12 cellular contexts compared by ENCODE assay signal in genomic region chr3:50605901-50606326, GRCh38. TPM values are rescaled to one million over a fixed set of nuclear protein-coding genes. Genes with fewer than 3 reads are reported as not detected.
A peak's percentile ranks its signal among the peaks of the same experiment; 100 is the strongest.
DNase-seq lines count a peak whose midpoint lies in the region; ATAC-seq lines count a peak whose summit lies in the region.
"Had no signal": no experiment of that assay in that cellular context is flagged by ENCODE, and none has a peak within 500 bp of the region (broad histone marks: within the 10 kb centered on the region; RNA-seq: fewer than 3 reads in every experiment).

No MANE protein-coding gene starts in this region.

- H3K36me3 Mint-ChIP-seq in activated naive CD8-positive, alpha-beta T cell, result peaks cover 48% of the 10 kb centered on the region
- H3K36me3 Mint-ChIP-seq in naive thymus-derived CD4-positive, alpha-beta T cell, result peaks cover 31 to 75% (median 36%) of the 10 kb centered on the region in 5 donors

- H3K27me3 Mint-ChIP-seq in activated naive CD8-positive, alpha-beta T cell, result no peaks in the 10 kb centered on the region
- no peaks in the 10 kb centered on the region for H3K27me3 Mint-ChIP-seq in naive thymus-derived CD4-positive, alpha-beta T cell

- peaks cover 78 to 83% of the 10 kb centered on the region in 2 donors for H3K4me1 ChIP-seq in naive thymus-derived CD4-positive, alpha-beta T cell (ENCODE audit: control insufficient read depth in 2 of 2, insufficient read depth in 2 of 2, low read length in 2 of 2)

- H3K27ac ChIP-seq in naive thymus-derived CD4-positive, alpha-beta T cell (ENCODE audit: low read depth, low read length), result peak overlapping the region; percentile 93
- H3K27ac ChIP-seq: cardiac muscle cell, KMS-11 had no signal

- peak overlapping the region; percentile 100 for H3K27ac Mint-ChIP-seq in activated naive CD8-positive, alpha-beta T cell
- peak overlapping the region; percentile 78 to 96 (median 94) for H3K27ac Mint-ChIP-seq in naive thymus-derived CD4-positive, alpha-beta T cell

- H3K36me3 ChIP-seq in naive thymus-derived CD4-positive, alpha-beta T cell (ENCODE audit: control insufficient read depth in 2 of 3, insufficient read depth in 3 of 3, low read length in 3 of 3), result peaks cover 18 to 74% (median 25%) of the 10 kb centered on the region in 3 experiments

- POLR2A ChIA-PET in naive thymus-derived CD4-positive, alpha-beta T cell (lab: Charles Lee), result interaction anchor here (1.4 to 25.1 kb wide), 3 partner anchors 16 to 269 kb away, joined by 4 to 730 read pairs (median 410); partner anchors contain the start of genes C3orf18 and HEMK1

- intact Hi-C loops in naive thymus-derived CD4-positive, alpha-beta T cell (cut with micrococcal nuclease), result no loop called here

- no peaks in the 10 kb centered on the region for H3K9me3 ChIP-seq in naive thymus-derived CD4-positive, alpha-beta T cell (ENCODE audit: control insufficient read depth in 2 of 3, low read length in 3 of 3)

- ATAC-seq in naive thymus-derived CD4-positive, alpha-beta T cell, result no peak
- ATAC-seq in GM18498 (IDR thresholded peaks at IDR 0.05; ENCODE audit: unreplicated experiment) (no peak), HG02884 (IDR thresholded peaks at IDR 0.05; ENCODE audit: unreplicated experiment) (no peak)

- no peaks in the 10 kb centered on the region for H3K9me3 Mint-ChIP-seq in activated naive CD8-positive, alpha-beta T cell (ENCODE audit: low read depth)
- H3K9me3 Mint-ChIP-seq in naive thymus-derived CD4-positive, alpha-beta T cell, result no peaks in the 10 kb centered on the region

- CTCF ChIA-PET in naive thymus-derived CD4-positive, alpha-beta T cell (lab: Charles Lee), result interaction anchor here (3.6 to 13.9 kb wide), 3 partner anchors 9 to 32 kb away, joined by 16 to 578 read pairs (median 268); partner anchors contain the start of genes C3orf18 and HEMK1

- DNase-seq in stimulated activated CD4-positive, alpha-beta T cell treated with anti-CD3 and anti-CD28 coated beads, Interleukin-15, amount 100 ng/mL, for 24 hours, result peak; percentile 44
- no peak for DNase-seq in stimulated activated CD4-positive, alpha-beta T cell treated with anti-CD3 and anti-CD28 coated beads, Interleukin-2, amount 100 ng/mL, for 48 hours
- DNase-seq in naive thymus-derived CD4-positive, alpha-beta T cell, result no peak
- no peak for DNase-seq in GOT3 (lab: John Stamatoyannopoulos, UW)
- no peak for DNase-seq in HPDE6-E6E7 (ENCODE audit: extremely low spot score)
- DNase-seq: NCI-H524 treated with DMSO at 0.1 percent for 48 hours; stimulated activated naive CD4-positive, alpha-beta T cell treated with Interleukin-2 at 50 U/mL for 16 hours had no signal

- peak overlapping the region; percentile 97 for H3K4me3 Mint-ChIP-seq in activated naive CD8-positive, alpha-beta T cell
- peak overlapping the region; percentile 83 to 98 (median 92) for H3K4me3 Mint-ChIP-seq in naive thymus-derived CD4-positive, alpha-beta T cell

- H3K4me1 Mint-ChIP-seq in activated naive CD8-positive, alpha-beta T cell (ENCODE audit: low read depth), result peaks cover 71% of the 10 kb centered on the region
- peaks cover 67 to 99% (median 83%) of the 10 kb centered on the region in 7 donors for H3K4me1 Mint-ChIP-seq in naive thymus-derived CD4-positive, alpha-beta T cell

- H3K4me3 ChIP-seq in naive thymus-derived CD4-positive, alpha-beta T cell (ENCODE audit: low read length), result peak overlapping the region; percentile 93
- H3K4me3 ChIP-seq: cardiac muscle cell had no signal

- no peaks in the 10 kb centered on the region for H3K27me3 ChIP-seq in naive thymus-derived CD4-positive, alpha-beta T cell (ENCODE audit: control insufficient read depth in 2 of 2, insufficient read depth in 2 of 2, low read length in 2 of 2)
- H3K27me3 ChIP-seq: cardiac muscle cell had no signal

RNA-seq across cellular contexts. Expression of gene CISH, which starts 5.7 kb away (rescaled TPM):
- total RNA-seq in naive thymus-derived CD4-positive, alpha-beta T cell, result 100 to 1,000 TPM in 1 of 5 experiments, 10 to 100 TPM in 4; 10.9 to 486 (median 28.5) TPM
- 100 to 1,000 TPM; 134 to 150 TPM for polyA plus RNA-seq in naive thymus-derived CD4-positive, alpha-beta T cell

RNA-seq across cellular contexts. Expression of gene MAPKAPK3, which starts 11.0 kb away (rescaled TPM):
- 100 to 1,000 TPM in 1 of 5 experiments, 10 to 100 TPM in 4; 26.7 to 196 (median 37.7) TPM for total RNA-seq in naive thymus-derived CD4-positive, alpha-beta T cell
- 10 to 100 TPM; 53.4 to 54.1 TPM for polyA plus RNA-seq in naive thymus-derived CD4-positive, alpha-beta T cell

RNA-seq across cellular contexts. Expression of gene HEMK1, which starts 36.6 kb away (rescaled TPM):
- 10 to 100 TPM; 32.1 to 71.1 (median 66.1) TPM for total RNA-seq in naive thymus-derived CD4-positive, alpha-beta T cell
- polyA plus RNA-seq in naive thymus-derived CD4-positive, alpha-beta T cell, result 10 to 100 TPM; 35.2 to 35.3 TPM

RNA-seq across cellular contexts. Expression of gene C3orf18, which starts 38.4 kb away (rescaled TPM):
- 10 to 100 TPM; 11.1 to 67.5 (median 16.4) TPM for total RNA-seq in naive thymus-derived CD4-positive, alpha-beta T cell
- 10 to 100 TPM; 12.8 to 17.4 TPM for polyA plus RNA-seq in naive thymus-derived CD4-positive, alpha-beta T cell
